In the genomic region with DNA sequence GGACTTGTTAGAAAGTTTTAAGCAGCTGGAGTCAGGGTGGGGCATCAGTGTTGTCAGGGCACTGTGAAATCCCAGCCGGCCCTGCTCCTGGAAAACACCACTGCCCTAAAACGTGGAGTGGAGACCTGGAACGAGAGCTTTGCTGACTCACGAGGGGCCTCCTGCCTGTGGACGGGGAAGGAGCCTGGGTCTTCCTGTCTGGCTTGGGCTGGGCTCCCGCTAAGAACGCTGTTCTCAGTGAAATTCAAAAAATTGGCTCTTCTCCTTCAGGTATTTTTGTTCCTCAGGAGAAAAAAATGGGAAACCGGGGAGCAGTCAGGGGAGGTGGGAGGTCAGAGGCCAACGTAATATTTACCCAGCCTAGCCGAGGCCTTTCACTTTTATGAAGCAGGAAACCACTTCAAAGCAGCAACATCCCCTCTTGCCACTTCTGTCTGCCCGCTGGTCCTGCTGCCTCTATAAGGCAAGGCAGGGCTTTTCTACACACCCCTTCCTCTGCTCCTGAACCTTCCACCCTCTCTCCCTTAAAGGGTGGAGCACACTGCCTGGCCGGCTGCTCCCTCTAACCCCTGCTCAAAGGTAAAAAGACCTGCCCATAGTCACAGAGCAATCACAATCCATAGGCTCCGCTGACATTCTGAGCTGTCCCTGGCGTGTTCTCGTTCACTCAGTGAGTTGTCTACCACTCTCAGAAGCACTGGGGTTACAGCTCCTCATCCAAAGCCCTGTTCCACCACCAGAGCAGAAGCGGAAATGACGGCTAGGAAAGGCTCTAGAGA, we compare ENCODE assay signal across 8 cellular contexts. TPM values are rescaled to one million over a fixed set of nuclear protein-coding genes. Genes with fewer than 3 reads are reported as not detected.
A peak's percentile ranks its signal among the peaks of the same experiment; 100 is the strongest.
DNase-seq lines count a peak whose midpoint lies in the region; ATAC-seq, FAIRE-seq and TF ChIP-seq lines count a peak whose summit lies in the region.

No MANE protein-coding gene starts in this region.

- H3K4me2 ChIP-seq in GM12878 (ENCODE audit: control insufficient read depth, insufficient read depth), result peak overlapping the region; percentile 38

- H3K4me1 ChIP-seq in HUES48 (ENCODE audit: control insufficient read depth, insufficient read depth, low read length) (peaks cover 48% of the 10 kb centered on the region), GM12878 (ENCODE audit: control insufficient read depth, insufficient read depth, low read length) (peaks cover 17% of the 10 kb centered on the region), tibial artery (peaks cover 8 to 99% (median 93%) of the 10 kb centered on the region in 4 donors)

- TF ChIP-seq CTCF in GM12878 (IDR thresholded peaks at IDR 0.05 in 2 of 3, conservative IDR thresholded peaks at IDR 0.05 in 1 of 3; ENCODE audit: control insufficient read depth in 2 of 3, extremely low read depth in 1 of 3, insufficient read depth in 1 of 3, low read depth in 3 of 3, low read length in 3 of 3) (no peak), tibial artery (IDR thresholded peaks at IDR 0.05) (no peak)

- H3K27me3 ChIP-seq in HUES48 (ENCODE audit: control insufficient read depth, insufficient read depth, low read length) (peaks cover 23% of the 10 kb centered on the region), GM12878 (replicated peaks in 1 of 2; ENCODE audit: control insufficient read depth in 2 of 2, insufficient read depth in 2 of 2, low read length in 1 of 2) (peaks cover 5 to 8% of the 10 kb centered on the region in 2 experiments; a peak in 3 of 4 replicates), tibial artery (no peaks in the 10 kb centered on the region)

- TF ChIP-seq POLR2A in GM12878 (IDR thresholded peaks at IDR 0.05; ENCODE audit: low read depth, low read length), result no peak

- no peak overlapping the region for H3K4me3 ChIP-seq in HUES48 (ENCODE audit: low read depth, low read length)
- no peak overlapping the region for H3K4me3 ChIP-seq in GM12878
- H3K4me3 ChIP-seq in tibial artery, result peak overlapping the region in 1 of 2 donors; percentile 8

- H2AFZ ChIP-seq in GM12878 (ENCODE audit: control insufficient read depth, low read depth, low read length), result no peak overlapping the region; the same call in 1 of the 2 replicates

- no peak for TF ChIP-seq EP300 in GM12878 (IDR thresholded peaks at IDR 0.05; ENCODE audit: borderline replicate concordance in 1 of 2, control insufficient read depth in 1 of 2, low read depth in 2 of 2, low read length in 2 of 2)

- no peaks in the 10 kb centered on the region for H3K79me2 ChIP-seq in GM12878 (ENCODE audit: control insufficient read depth, insufficient read depth, low read length)

- no TSS peak for BruUV-seq in GM12878 (replicated peaks; lab: Mats Ljungman, UMichigan)

- DNase-seq in COLO668 (lab: John Stamatoyannopoulos, UW; ENCODE audit: unreplicated experiment) (peak; percentile 68), GM12878 (ENCODE audit: low read depth, low spot score) (no peak), left kidney (ENCODE audit: low read depth, low spot score) (peak; percentile 61), tibial artery (peak; percentile 81 to 89), inferior parietal cortex (ENCODE audit: extremely low spot score) (no peak), frontal cortex (ENCODE audit: low spot score in 2 of 2) (no peak), cerebellum (ENCODE audit: low spot score) (no peak)

- RAD21 ChIA-PET in GM12878 (lab: Charles Lee; ENCODE audit: unreplicated experiment), result interaction anchor here (1.2 to 1.4 kb wide), 2 partner anchors 49 to 104 kb away, joined by 3 to 4 read pairs; no protein-coding TSS in a partner anchor

- POLR2A ChIA-PET in GM12878 (lab: Charles Lee), result no interaction called here

- SMC1A ChIA-PET in GM12878 (lab: Charles Lee; ENCODE audit: uncharacterized antibody, unreplicated experiment), result interaction anchor here (0.6 to 8.1 kb wide), 4 partner anchors 8 to 105 kb away, joined by 3 to 57 read pairs (median 4); partner anchors contain the start of gene PLXNA2

- intact Hi-C loops in GM12878 (cut with micrococcal nuclease; ENCODE audit: unreplicated experiment), result no loop called here
- intact Hi-C loops in tibial artery (cut with DNase I; ENCODE audit: low total_unique reads), result no loop called here

- no peak for TF ChIP-seq RAD21 in GM12878 (IDR thresholded peaks at IDR 0.05; ENCODE audit: insufficient read depth, low read depth, low read length)

- H3K9ac ChIP-seq in HUES48 (ENCODE audit: low read depth, low read length) (no peak overlapping the region), GM12878 (ENCODE audit: control insufficient read depth, insufficient read depth, low read length) (no peak overlapping the region)

- H3K27ac ChIP-seq in HUES48 (ENCODE audit: low read depth, low read length) (peak overlapping the region; percentile 39), GM12878 (ENCODE audit: control insufficient read depth, insufficient read depth) (no peak overlapping the region), tibial artery (peak overlapping the region; percentile 76 to 86)

- CTCF ChIA-PET in GM12878 (lab: Yijun Ruan, JAX), result interaction anchor here (1.3 to 10.5 kb wide), 4 partner anchors 10 to 104 kb away, joined by 3 to 166 read pairs (median 24); partner anchors contain the start of gene PLXNA2

- ATAC-seq in GM12878, result peak; percentile 74

- H4K20me1 ChIP-seq in GM12878 (ENCODE audit: control insufficient read depth, insufficient read depth), result no peaks in the 10 kb centered on the region

- WGBS in GM12878 (ENCODE audit: insufficient coverage, insufficient replicate concordance, low lambda C conversion rate, missing lambda C conversion rate), result 11% methylated on average over 17 of the region's 17 CpGs

- no peaks in the 10 kb centered on the region for H3K36me3 ChIP-seq in HUES48 (ENCODE audit: control insufficient read depth, insufficient read depth, low read length)
- H3K36me3 ChIP-seq in GM12878 (ENCODE audit: control insufficient read depth in 2 of 2, insufficient read depth in 2 of 2, low read length in 1 of 2), result no peaks in the 10 kb centered on the region
- no peaks in the 10 kb centered on the region for H3K36me3 ChIP-seq in tibial artery

- FAIRE-seq in GM12878 (lab: Jason Lieb, UNC) (no peak), frontal cortex (lab: Jason Lieb, UNC) (no peak)

- in situ Hi-C loops in GM12878 (cut with MboI), result no loop called here

- H3K9me3 ChIP-seq in HUES48 (ENCODE audit: control insufficient read depth, insufficient read depth, low read length), result no peaks in the 10 kb centered on the region
- no peaks in the 10 kb centered on the region for H3K9me3 ChIP-seq in GM12878 (replicated peaks; ENCODE audit: control insufficient read depth, insufficient read depth, low read length)
- no peaks in the 10 kb centered on the region for H3K9me3 ChIP-seq in tibial artery

TF ChIP-seq in GM12878, 131 proteins besides CTCF, POLR2A, EP300 and RAD21 (continues in another document):
- TF ChIP-seq TARDBP (IDR thresholded peaks at IDR 0.05; ENCODE audit: borderline replicate concordance) (no peak), NR2F1 (conservative IDR thresholded peaks at IDR 0.05) (peak; percentile 97), NR2C1 (IDR thresholded peaks at IDR 0.05) (peak; percentile 39; the same call in 1 of the 2 replicates), RUNX3 (IDR thresholded peaks at IDR 0.05; ENCODE audit: low read length) (peak; percentile 76), TCF3 (IDR thresholded peaks at IDR 0.05; ENCODE audit: borderline replicate concordance, insufficient read depth, low read depth, low read length) (no peak), IRF3 (IDR thresholded peaks at IDR 0.05) (no peak), IKZF1 (conservative IDR thresholded peaks at IDR 0.05) (peak; percentile 28), TCF7 (IDR thresholded peaks at IDR 0.05; ENCODE audit: borderline replicate concordance) (peak; percentile 70; the same call in 1 of the 2 replicates), FOS (IDR thresholded peaks at IDR 0.05; ENCODE audit: borderline replicate concordance, extremely low read depth, insufficient read length) (no peak)

RNA-seq across cellular contexts. Expression of gene PLXNA2, which starts 8.0 kb away (rescaled TPM):
- 1.2 and 1.6 TPM in 2 replicates for total RNA-seq in GM12878 (2013; cell fraction: nucleolus; rRNA removed)
- total RNA-seq in GM12878 (2014; rRNA removed) (under 0.01 and 0.06 TPM in 2 replicates), GM12878 (2014; rRNA removed; fragmentation: Illumina TruSeq; extraction: Trizol) (not detected in 2 replicates), GM12878 (2021) (0.08 and 0.27 TPM in 2 replicates), frontal cortex (37.9 TPM), cerebellum (45.1 TPM)
- 0.04 TPM for polyA plus RNA-seq in GM12878 (2011; ENCODE audit: low read depth)
- polyA plus RNA-seq in GM12878 (2011; rRNA removed) (0.08 and 0.14 TPM in 2 replicates), GM12878 (2014; fragmentation: Illumina TruSeq; extraction: Trizol) (under 0.01 TPM in 1 of 2 replicates, not detected in the other), GM12878 (2014; fragmentation: Nextera tagmentation; extraction: Ambion mirVana) (not detected), GM12878 (2014; rRNA removed) (not detected in 2 replicates), GM12878 (2016; fragmentation: Nextera tagmentation; extraction: Ambion mirVana) (under 1 TPM; 0.03 to 0.08 TPM)
- 0.05 and 0.75 TPM in 2 replicates for polyA plus RNA-seq in GM12878 (2011; cell fraction: cytosol; rRNA removed)
- 0.29 and 0.51 TPM in 2 replicates for polyA plus RNA-seq in GM12878 (2011; cell fraction: nucleus; rRNA removed)
- 0.15 and 0.25 TPM in 2 replicates for polyA plus RNA-seq in GM12878 (2012)
- 0.51 and 0.98 TPM in 2 replicates for polyA minus RNA-seq in GM12878 (2011; rRNA and poly(A)+ RNA removed)
- not detected in 2 replicates for polyA minus RNA-seq in GM12878 (2011; cell fraction: cytosol; rRNA and poly(A)+ RNA removed)
- polyA minus RNA-seq in GM12878 (2011; cell fraction: nucleus; rRNA and poly(A)+ RNA removed), result 0.12 and 0.67 TPM in 2 replicates

Comparison
In these comparisons a context has a peak if more than half of its experiments do, and no peak if none do; other contexts are left out.
1. DNase-seq: peak in COLO668 (single experiment), left kidney (single experiment) and tibial artery (2 of 2); none in GM12878 (single experiment), inferior parietal cortex (single experiment), frontal cortex (0 of 2) and cerebellum (single experiment).
2. RNA of gene PLXNA2, which starts 8.0 kb away (total RNA-seq): 45.1 TPM in cerebellum (single experiment) and 37.9 TPM in frontal cortex (single experiment); under 0.01 to 1.6 TPM in GM12878; every median in the first group is over 10 times any median in the second.